Comparison of ENCODE assay signal across 13 cellular contexts in genomic region chr12:48037267-48037915, GRCh38. TPM values are rescaled to one million over a fixed set of nuclear protein-coding genes. Genes with fewer than 3 reads are reported as not detected.
DNase-seq lines count a peak whose midpoint lies in the region; ATAC-seq, FAIRE-seq and TF ChIP-seq lines count a peak whose summit lies in the region.
"Had no signal": no experiment of that assay in that cellular context is flagged by ENCODE, and none has a peak within 500 bp of the region (broad histone marks: within the 10 kb centered on the region; RNA-seq: fewer than 3 reads in every experiment).

No MANE protein-coding gene starts in this region.

- H3K9me3 Mint-ChIP-seq in astrocyte (ENCODE audit: unreplicated experiment) (no peaks in the 10 kb centered on the region), progenitor cell of endocrine pancreas (ENCODE audit: low read depth) (no peaks in the 10 kb centered on the region)
- H3K9me3 Mint-ChIP-seq: activated T-cell treated with anti-CD3 and anti-CD28 coated beads, Interleukin-2, amount 50 U/mL, for 24 hours; stimulated activated naive CD8-positive, alpha-beta T cell treated with anti-CD3 and anti-CD28 coated beads, Interleukin-15, amount 100 ng/mL, for 72 hours had no signal

- peak overlapping the region; percentile 63 for H3K4me2 ChIP-seq in astrocyte (ENCODE audit: low read length)

- H3K4me3 ChIP-seq in HEK293 (ENCODE audit: low read depth, low read length) = no peak overlapping the region
- H3K4me3 ChIP-seq in astrocyte (ENCODE audit: insufficient read depth, low read depth, low read length) = no peak overlapping the region
- H3K4me3 ChIP-seq in iPS-18c (ENCODE audit: insufficient read depth, low read depth, low read length) = peak overlapping the region; percentile 34
- H3K4me3 ChIP-seq: gastrocnemius medialis had no signal

- DNase-seq in astrocyte (ENCODE audit: low read depth) (peak; percentile 36), progenitor cell of endocrine pancreas (ENCODE audit: low spot score, unreplicated experiment) (peak; percentile 58), OCI-M2 (lab: John Stamatoyannopoulos, UW; ENCODE audit: unreplicated experiment) (no peak)
- DNase-seq: activated T-cell treated with anti-CD3 and anti-CD28 coated beads, Interleukin-2, amount 50 U/mL, for 24 hours; COR-L47; gastrocnemius medialis; stimulated activated naive CD8-positive, alpha-beta T cell treated with anti-CD3 and anti-CD28 coated beads, Interleukin-15, amount 100 ng/mL, for 72 hours; T-helper 9 cell had no signal

- FAIRE-seq in astrocyte (lab: Jason Lieb, UNC) = no peak

- POLR2A ChIA-PET in HEK293 (lab: Yijun Ruan, JAX) = no interaction called here

- H3K4me1 Mint-ChIP-seq in astrocyte (ENCODE audit: low read depth, unreplicated experiment) = peaks cover 15% of the 10 kb centered on the region
- peaks cover 47% of the 10 kb centered on the region for H3K4me1 Mint-ChIP-seq in progenitor cell of endocrine pancreas (ENCODE audit: low read depth)

- CTCF ChIA-PET in HEK293 (lab: Yijun Ruan, JAX) = no interaction called here

- peak overlapping the region; percentile 92 for H3K27ac Mint-ChIP-seq in astrocyte (ENCODE audit: unreplicated experiment)
- peak overlapping the region; percentile 81 for H3K27ac Mint-ChIP-seq in progenitor cell of endocrine pancreas
- H3K27ac Mint-ChIP-seq: activated T-cell treated with anti-CD3 and anti-CD28 coated beads, Interleukin-2, amount 50 U/mL, for 24 hours had no signal

- peaks cover 0 to 2% of the 10 kb centered on the region in 2 experiments; a peak in 1 of 3 replicates for H3K36me3 ChIP-seq in HEK293 (ENCODE audit: control insufficient read depth in 2 of 2, insufficient read depth in 1 of 2, low read length in 2 of 2)
- no peaks in the 10 kb centered on the region for H3K36me3 ChIP-seq in astrocyte (ENCODE audit: insufficient read depth, low read length)
- H3K36me3 ChIP-seq: gastrocnemius medialis had no signal

- peak overlapping the region; percentile 75 for H2AFZ ChIP-seq in astrocyte (ENCODE audit: low read depth, low read length)

- H3K9me3 ChIP-seq in HEK293 (ENCODE audit: control insufficient read depth, insufficient read depth, low read depth, low read length) (no peaks in the 10 kb centered on the region), astrocyte (ENCODE audit: insufficient read depth, low read depth, low read length) (no peaks in the 10 kb centered on the region), iPS-18c (ENCODE audit: control insufficient read depth, insufficient read depth, low read length) (no peaks in the 10 kb centered on the region)
- H3K9me3 ChIP-seq: gastrocnemius medialis had no signal

- no peaks in the 10 kb centered on the region for H3K36me3 Mint-ChIP-seq in astrocyte (ENCODE audit: low read depth, unreplicated experiment)
- no peaks in the 10 kb centered on the region for H3K36me3 Mint-ChIP-seq in progenitor cell of endocrine pancreas (ENCODE audit: insufficient read depth)

- no peak overlapping the region for H3K9ac ChIP-seq in astrocyte (ENCODE audit: low read length)

- H3K4me3 Mint-ChIP-seq in astrocyte (ENCODE audit: unreplicated experiment) (peak overlapping the region; percentile 68), progenitor cell of endocrine pancreas (ENCODE audit: low read depth) (peak overlapping the region; percentile 37)
- H3K4me3 Mint-ChIP-seq: activated T-cell treated with anti-CD3 and anti-CD28 coated beads, Interleukin-2, amount 50 U/mL, for 24 hours; stimulated activated naive CD8-positive, alpha-beta T cell treated with anti-CD3 and anti-CD28 coated beads, Interleukin-15, amount 100 ng/mL, for 72 hours had no signal

- no peaks in the 10 kb centered on the region for H4K20me1 ChIP-seq in astrocyte (ENCODE audit: insufficient read depth, low read length)

- H3K79me2 ChIP-seq in astrocyte (ENCODE audit: insufficient read depth, low read length) = no peaks in the 10 kb centered on the region

- no peak for ATAC-seq in GM21576 (IDR thresholded peaks at IDR 0.05; ENCODE audit: unreplicated experiment)
- no peak for ATAC-seq in HG03039 (IDR thresholded peaks at IDR 0.05; ENCODE audit: unreplicated experiment)
- ATAC-seq in GM21526 (IDR thresholded peaks at IDR 0.05; ENCODE audit: low FRiP score, unreplicated experiment) = no peak
- ATAC-seq: gastrocnemius medialis had no signal

- H3K27me3 Mint-ChIP-seq in astrocyte (ENCODE audit: low read depth, unreplicated experiment) (no peaks in the 10 kb centered on the region), progenitor cell of endocrine pancreas (no peaks in the 10 kb centered on the region)
- H3K27me3 Mint-ChIP-seq: activated T-cell treated with anti-CD3 and anti-CD28 coated beads, Interleukin-2, amount 50 U/mL, for 24 hours; stimulated activated naive CD8-positive, alpha-beta T cell treated with anti-CD3 and anti-CD28 coated beads, Interleukin-15, amount 100 ng/mL, for 72 hours had no signal

- H3K4me1 ChIP-seq in HEK293 (ENCODE audit: control insufficient read depth, insufficient read depth, low read length) = no peaks in the 10 kb centered on the region
- H3K4me1 ChIP-seq in astrocyte (ENCODE audit: insufficient read depth, low read length) = peaks cover 9% of the 10 kb centered on the region
- H3K4me1 ChIP-seq: gastrocnemius medialis had no signal

- TF ChIP-seq CTCF in HEK293 (tag by site-specific recombination; IDR thresholded peaks at IDR 0.05) (no peak), astrocyte (IDR thresholded peaks at IDR 0.05; ENCODE audit: insufficient read depth, low read depth, low read length) (no peak), progenitor cell of endocrine pancreas (IDR thresholded peaks at IDR 0.05; ENCODE audit: unreplicated experiment) (no peak)

- H3K27me3 ChIP-seq in astrocyte (ENCODE audit: insufficient read depth, low read length) = no peaks in the 10 kb centered on the region
- H3K27me3 ChIP-seq: gastrocnemius medialis had no signal

- no peak overlapping the region for H3K27ac ChIP-seq in HEK293 (ENCODE audit: extremely low read depth, low read depth, low read length)
- H3K27ac ChIP-seq in astrocyte (ENCODE audit: low read depth, low read length) = no peak overlapping the region
- H3K27ac ChIP-seq: gastrocnemius medialis had no signal

TF ChIP-seq in HEK293, 187 proteins besides CTCF, POLR2A, EP300 and RAD21:
- TF ChIP-seq PRDM2 (tag by site-specific recombination; IDR thresholded peaks at IDR 0.05; ENCODE audit: borderline replicate concordance) (no peak), ZNF174 (tag by site-specific recombination; IDR thresholded peaks at IDR 0.05) (no peak), ZNF473 (tag by site-specific recombination; IDR thresholded peaks at IDR 0.05) (no peak), ZNF324 (tag by site-specific recombination; IDR thresholded peaks at IDR 0.05) (no peak), ZNF701 (tag by site-specific recombination; IDR thresholded peaks at IDR 0.05) (no peak), EGR2 (tag by site-specific recombination; IDR thresholded peaks at IDR 0.05; ENCODE audit: low read depth) (peak; percentile 76), ZSCAN30 (tag by site-specific recombination; IDR thresholded peaks at IDR 0.05) (no peak), ZFHX2 (tag by site-specific recombination; conservative IDR thresholded peaks at IDR 0.05) (peak; percentile 71), ZBTB20 (tag by site-specific recombination; IDR thresholded peaks at IDR 0.05) (no peak)

RNA-seq across cellular contexts. Expression of gene COL2A1, which starts 33.1 kb away (rescaled TPM):
- total RNA-seq in astrocyte (11.2 and 20.3 TPM in 2 replicates), progenitor cell of endocrine pancreas (424 and 446 TPM in 2 replicates)
- total RNA-seq: gastrocnemius medialis had no signal

Comparison
In these comparisons a context has a peak if more than half of its experiments do, and no peak if none do; other contexts are left out.
1. RNA of gene COL2A1, which starts 33.1 kb away (total RNA-seq): 424 to 446 TPM in progenitor cell of endocrine pancreas; 11.2 to 20.3 TPM in astrocyte; every median in the first group is over 10 times any median in the second.